In genomic region chr6:31120151-31120915, GRCh38 we compare ENCODE assay signal across 22 cellular contexts. TPM values are rescaled to one million over a fixed set of nuclear protein-coding genes. Genes with fewer than 3 reads are reported as not detected.
"Had no signal": no experiment of that assay in that cellular context is flagged by ENCODE, and none has a peak within 500 bp of the region (broad histone marks: within the 10 kb centered on the region; RNA-seq: fewer than 3 reads in every experiment).

A gene with protein sequence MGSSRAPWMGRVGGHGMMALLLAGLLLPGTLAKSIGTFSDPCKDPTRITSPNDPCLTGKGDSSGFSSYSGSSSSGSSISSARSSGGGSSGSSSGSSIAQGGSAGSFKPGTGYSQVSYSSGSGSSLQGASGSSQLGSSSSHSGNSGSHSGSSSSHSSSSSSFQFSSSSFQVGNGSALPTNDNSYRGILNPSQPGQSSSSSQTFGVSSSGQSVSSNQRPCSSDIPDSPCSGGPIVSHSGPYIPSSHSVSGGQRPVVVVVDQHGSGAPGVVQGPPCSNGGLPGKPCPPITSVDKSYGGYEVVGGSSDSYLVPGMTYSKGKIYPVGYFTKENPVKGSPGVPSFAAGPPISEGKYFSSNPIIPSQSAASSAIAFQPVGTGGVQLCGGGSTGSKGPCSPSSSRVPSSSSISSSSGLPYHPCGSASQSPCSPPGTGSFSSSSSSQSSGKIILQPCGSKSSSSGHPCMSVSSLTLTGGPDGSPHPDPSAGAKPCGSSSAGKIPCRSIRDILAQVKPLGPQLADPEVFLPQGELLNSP (minus strand): TSS chr6:31120446. CDS start chr6:31120419, 27 bp downstream.

- DNase-seq: effector memory CD4-positive, alpha-beta T cell; hypothalamus; lower lobe of right lung; mesenchymal stem cell; midbrain; right cardiac atrium; small intestine; stimulated activated CD4-positive, alpha-beta T cell treated with anti-CD3 and anti-CD28 coated beads, Interleukin-12 subunit alpha, Interleukin-12 subunit beta, amount 100 ng/mL, for 4 hours; stimulated activated naive CD4-positive, alpha-beta T cell treated with Interleukin-2 at 50 U/mL for 16 hours; thyroid gland; upper lobe of left lung had no signal

- H3K36me3 ChIP-seq: heart left ventricle, left lung, lower lobe of right lung, neutrophil, thyroid gland, upper lobe of left lung, vagina had no signal

- ATAC-seq: esophagus mucosa; heart left ventricle; left lung; lower lobe of right lung; natural killer cell treated with Interleukin-12 subunit alpha and Interleukin-12 subunit beta and Interleukin-15 and Interleukin-18, amount 100 ng/mL, for 72 hours; right cardiac atrium had no signal

- H3K4me3 ChIP-seq: heart left ventricle, left lung, lower lobe of right lung, thyroid gland, upper lobe of left lung, vagina had no signal

- H3K27ac ChIP-seq: heart left ventricle, left lung, lower lobe of right lung, neutrophil, upper lobe of left lung, vagina had no signal

- H3K4me3 Mint-ChIP-seq: natural killer cell treated with Interleukin-12 subunit alpha and Interleukin-12 subunit beta and Interleukin-15 and Interleukin-18, amount 100 ng/mL, for 72 hours had no signal

- H3K27ac Mint-ChIP-seq: natural killer cell treated with Interleukin-12 subunit alpha and Interleukin-12 subunit beta and Interleukin-15 and Interleukin-18, amount 100 ng/mL, for 72 hours; progenitor cell of endocrine pancreas had no signal

- H3K9me3 ChIP-seq: heart left ventricle, left lung, lower lobe of right lung, neutrophil, thyroid gland, upper lobe of left lung, vagina had no signal

- H3K9me3 Mint-ChIP-seq: natural killer cell treated with Interleukin-12 subunit alpha and Interleukin-12 subunit beta and Interleukin-15 and Interleukin-18, amount 100 ng/mL, for 72 hours had no signal

- H3K27me3 ChIP-seq: heart left ventricle, left lung, thyroid gland, upper lobe of left lung, vagina had no signal

- H3K36me3 Mint-ChIP-seq: natural killer cell treated with Interleukin-12 subunit alpha and Interleukin-12 subunit beta and Interleukin-15 and Interleukin-18, amount 100 ng/mL, for 72 hours had no signal

RNA-seq across cellular contexts. Expression of the gene that starts here (rescaled TPM):
- total RNA-seq: fibroblast of lung; frontal cortex; glomerular endothelial cell; lower lobe of right lung; natural killer cell treated with Interleukin-12 subunit alpha and Interleukin-12 subunit beta and Interleukin-15 and Interleukin-18, amount 100 ng/mL, for 72 hours; osteocyte; progenitor cell of endocrine pancreas; upper lobe of left lung had no signal
